Comparison of ENCODE assay signal across 1 cellular context in genomic region chr9:129109952-129110739, GRCh38.
TF ChIP-seq lines count a peak whose summit lies in the region.

No MANE protein-coding gene starts in this region.

TF ChIP-seq in HepG2, 621 proteins besides CTCF, POLR2A, EP300 and RAD21 (continued from another document and continues in another):
- TF ChIP-seq ZNF276 (CRISPR knock-in tag; IDR thresholded peaks at IDR 0.05; ENCODE audit: low read depth): peak; percentile 55; the same call in 1 of the 2 replicates
- peak; percentile 86 for TF ChIP-seq RBFOX2 (IDR thresholded peaks at IDR 0.05; ENCODE audit: low read depth, low read length)
- peak; percentile 9; the same call in 1 of the 2 replicates for TF ChIP-seq RXRB (CRISPR knock-in tag; IDR thresholded peaks at IDR 0.05; ENCODE audit: borderline replicate concordance)
- TF ChIP-seq REPIN1 (CRISPR knock-in tag; IDR thresholded peaks at IDR 0.05; ENCODE audit: borderline replicate concordance, low read depth): peak; percentile 25; the same call in 1 of the 2 replicates
- TF ChIP-seq ZBTB7A (CRISPR knock-in tag; IDR thresholded peaks at IDR 0.05): peak; percentile 87
- TF ChIP-seq ZBTB40 (IDR thresholded peaks at IDR 0.05): no peak
- TF ChIP-seq ZBTB40 (CRISPR knock-in tag; IDR thresholded peaks at IDR 0.05): 0 out of 2 replicates have a peak, but pooled peaks have one; percentile 23
- TF ChIP-seq PREB (CRISPR knock-in tag; IDR thresholded peaks at IDR 0.05): 0 out of 2 replicates have a peak, but pooled peaks have one; percentile 64
- TF ChIP-seq ZFP41 (CRISPR knock-in tag; IDR thresholded peaks at IDR 0.05; ENCODE audit: borderline replicate concordance): no peak
- TF ChIP-seq, protein P1, sequence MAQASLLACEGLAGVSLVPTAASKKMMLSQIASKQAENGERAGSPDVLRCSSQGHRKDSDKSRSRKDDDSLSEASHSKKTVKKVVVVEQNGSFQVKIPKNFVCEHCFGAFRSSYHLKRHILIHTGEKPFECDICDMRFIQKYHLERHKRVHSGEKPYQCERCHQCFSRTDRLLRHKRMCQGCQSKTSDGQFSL (CRISPR knock-in tag; IDR thresholded peaks at IDR 0.05): no peak
- TF ChIP-seq ZNF850 (CRISPR knock-in tag; conservative IDR thresholded peaks at IDR 0.05): peak; percentile 33; the same call in 1 of the 2 replicates
- TF ChIP-seq THRA (CRISPR knock-in tag; IDR thresholded peaks at IDR 0.05; ENCODE audit: borderline replicate concordance): peak; percentile 45; the same call in 1 of the 2 replicates
- peak; percentile 45; the same call in 1 of the 2 replicates for TF ChIP-seq ZNF607 (CRISPR knock-in tag; IDR thresholded peaks at IDR 0.05; ENCODE audit: borderline replicate concordance)
- TF ChIP-seq SRSF4 (IDR thresholded peaks at IDR 0.05; ENCODE audit: low read depth, low read length, poor library complexity, severe bottlenecking): no peak
- TF ChIP-seq TGIF2 (CRISPR knock-in tag; IDR thresholded peaks at IDR 0.05): peak; percentile 1; the same call in 1 of the 2 replicates
- TF ChIP-seq GFI1 (CRISPR knock-in tag; IDR thresholded peaks at IDR 0.05; ENCODE audit: borderline replicate concordance): no peak
- TF ChIP-seq ZNF570 (CRISPR knock-in tag; IDR thresholded peaks at IDR 0.05; ENCODE audit: borderline replicate concordance): no peak
- peak; percentile 77 for TF ChIP-seq RBM39 (IDR thresholded peaks at IDR 0.05; ENCODE audit: low read depth, low read length, poor library complexity, severe bottlenecking)
- TF ChIP-seq, protein P2, sequence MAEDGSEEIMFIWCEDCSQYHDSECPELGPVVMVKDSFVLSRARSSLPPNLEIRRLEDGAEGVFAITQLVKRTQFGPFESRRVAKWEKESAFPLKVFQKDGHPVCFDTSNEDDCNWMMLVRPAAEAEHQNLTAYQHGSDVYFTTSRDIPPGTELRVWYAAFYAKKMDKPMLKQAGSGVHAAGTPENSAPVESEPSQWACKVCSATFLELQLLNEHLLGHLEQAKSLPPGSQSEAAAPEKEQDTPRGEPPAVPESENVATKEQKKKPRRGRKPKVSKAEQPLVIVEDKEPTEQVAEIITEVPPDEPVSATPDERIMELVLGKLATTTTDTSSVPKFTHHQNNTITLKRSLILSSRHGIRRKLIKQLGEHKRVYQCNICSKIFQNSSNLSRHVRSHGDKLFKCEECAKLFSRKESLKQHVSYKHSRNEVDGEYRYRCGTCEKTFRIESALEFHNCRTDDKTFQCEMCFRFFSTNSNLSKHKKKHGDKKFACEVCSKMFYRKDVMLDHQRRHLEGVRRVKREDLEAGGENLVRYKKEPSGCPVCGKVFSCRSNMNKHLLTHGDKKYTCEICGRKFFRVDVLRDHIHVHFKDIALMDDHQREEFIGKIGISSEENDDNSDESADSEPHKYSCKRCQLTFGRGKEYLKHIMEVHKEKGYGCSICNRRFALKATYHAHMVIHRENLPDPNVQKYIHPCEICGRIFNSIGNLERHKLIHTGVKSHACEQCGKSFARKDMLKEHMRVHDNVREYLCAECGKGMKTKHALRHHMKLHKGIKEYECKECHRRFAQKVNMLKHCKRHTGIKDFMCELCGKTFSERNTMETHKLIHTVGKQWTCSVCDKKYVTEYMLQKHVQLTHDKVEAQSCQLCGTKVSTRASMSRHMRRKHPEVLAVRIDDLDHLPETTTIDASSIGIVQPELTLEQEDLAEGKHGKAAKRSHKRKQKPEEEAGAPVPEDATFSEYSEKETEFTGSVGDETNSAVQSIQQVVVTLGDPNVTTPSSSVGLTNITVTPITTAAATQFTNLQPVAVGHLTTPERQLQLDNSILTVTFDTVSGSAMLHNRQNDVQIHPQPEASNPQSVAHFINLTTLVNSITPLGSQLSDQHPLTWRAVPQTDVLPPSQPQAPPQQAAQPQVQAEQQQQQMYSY (CRISPR knock-in tag; IDR thresholded peaks at IDR 0.05): peak; percentile 73; the same call in 1 of the 2 replicates
- TF ChIP-seq, protein P3, sequence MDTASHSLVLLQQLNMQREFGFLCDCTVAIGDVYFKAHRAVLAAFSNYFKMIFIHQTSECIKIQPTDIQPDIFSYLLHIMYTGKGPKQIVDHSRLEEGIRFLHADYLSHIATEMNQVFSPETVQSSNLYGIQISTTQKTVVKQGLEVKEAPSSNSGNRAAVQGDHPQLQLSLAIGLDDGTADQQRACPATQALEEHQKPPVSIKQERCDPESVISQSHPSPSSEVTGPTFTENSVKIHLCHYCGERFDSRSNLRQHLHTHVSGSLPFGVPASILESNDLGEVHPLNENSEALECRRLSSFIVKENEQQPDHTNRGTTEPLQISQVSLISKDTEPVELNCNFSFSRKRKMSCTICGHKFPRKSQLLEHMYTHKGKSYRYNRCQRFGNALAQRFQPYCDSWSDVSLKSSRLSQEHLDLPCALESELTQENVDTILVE (CRISPR knock-in tag; IDR thresholded peaks at IDR 0.05): peak; percentile 89; the same call in 1 of the 2 replicates
- TF ChIP-seq, protein P4, sequence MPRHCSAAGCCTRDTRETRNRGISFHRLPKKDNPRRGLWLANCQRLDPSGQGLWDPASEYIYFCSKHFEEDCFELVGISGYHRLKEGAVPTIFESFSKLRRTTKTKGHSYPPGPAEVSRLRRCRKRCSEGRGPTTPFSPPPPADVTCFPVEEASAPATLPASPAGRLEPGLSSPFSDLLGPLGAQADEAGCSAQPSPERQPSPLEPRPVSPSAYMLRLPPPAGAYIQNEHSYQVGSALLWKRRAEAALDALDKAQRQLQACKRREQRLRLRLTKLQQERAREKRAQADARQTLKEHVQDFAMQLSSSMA (CRISPR knock-in tag; IDR thresholded peaks at IDR 0.05): peak; percentile 62; the same call in 1 of the 2 replicates
- TF ChIP-seq ZMYM3 (CRISPR knock-in tag; IDR thresholded peaks at IDR 0.05): no peak
- peak; percentile 95 for TF ChIP-seq POGK (CRISPR knock-in tag; conservative IDR thresholded peaks at IDR 0.05)
- no peak for TF ChIP-seq EEA1 (CRISPR knock-in tag; IDR thresholded peaks at IDR 0.05; ENCODE audit: borderline replicate concordance)
- TF ChIP-seq POLR2G (IDR thresholded peaks at IDR 0.05; ENCODE audit: low read depth, low read length): peak; percentile 61; the same call in 1 of the 2 replicates
- no peak for TF ChIP-seq ZNF121 (CRISPR knock-in tag; IDR thresholded peaks at IDR 0.05)
- TF ChIP-seq, protein P5, sequence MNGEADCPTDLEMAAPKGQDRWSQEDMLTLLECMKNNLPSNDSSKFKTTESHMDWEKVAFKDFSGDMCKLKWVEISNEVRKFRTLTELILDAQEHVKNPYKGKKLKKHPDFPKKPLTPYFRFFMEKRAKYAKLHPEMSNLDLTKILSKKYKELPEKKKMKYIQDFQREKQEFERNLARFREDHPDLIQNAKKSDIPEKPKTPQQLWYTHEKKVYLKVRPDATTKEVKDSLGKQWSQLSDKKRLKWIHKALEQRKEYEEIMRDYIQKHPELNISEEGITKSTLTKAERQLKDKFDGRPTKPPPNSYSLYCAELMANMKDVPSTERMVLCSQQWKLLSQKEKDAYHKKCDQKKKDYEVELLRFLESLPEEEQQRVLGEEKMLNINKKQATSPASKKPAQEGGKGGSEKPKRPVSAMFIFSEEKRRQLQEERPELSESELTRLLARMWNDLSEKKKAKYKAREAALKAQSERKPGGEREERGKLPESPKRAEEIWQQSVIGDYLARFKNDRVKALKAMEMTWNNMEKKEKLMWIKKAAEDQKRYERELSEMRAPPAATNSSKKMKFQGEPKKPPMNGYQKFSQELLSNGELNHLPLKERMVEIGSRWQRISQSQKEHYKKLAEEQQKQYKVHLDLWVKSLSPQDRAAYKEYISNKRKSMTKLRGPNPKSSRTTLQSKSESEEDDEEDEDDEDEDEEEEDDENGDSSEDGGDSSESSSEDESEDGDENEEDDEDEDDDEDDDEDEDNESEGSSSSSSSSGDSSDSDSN (CRISPR knock-in tag; IDR thresholded peaks at IDR 0.05): peak; percentile 86; the same call in 1 of the 2 replicates
- peak; percentile 58; the same call in 1 of the 2 replicates for TF ChIP-seq HDAC2 (CRISPR knock-in tag; IDR thresholded peaks at IDR 0.05)
